Comparison of ENCODE assay signal across 2 cellular contexts in the genomic region with DNA sequence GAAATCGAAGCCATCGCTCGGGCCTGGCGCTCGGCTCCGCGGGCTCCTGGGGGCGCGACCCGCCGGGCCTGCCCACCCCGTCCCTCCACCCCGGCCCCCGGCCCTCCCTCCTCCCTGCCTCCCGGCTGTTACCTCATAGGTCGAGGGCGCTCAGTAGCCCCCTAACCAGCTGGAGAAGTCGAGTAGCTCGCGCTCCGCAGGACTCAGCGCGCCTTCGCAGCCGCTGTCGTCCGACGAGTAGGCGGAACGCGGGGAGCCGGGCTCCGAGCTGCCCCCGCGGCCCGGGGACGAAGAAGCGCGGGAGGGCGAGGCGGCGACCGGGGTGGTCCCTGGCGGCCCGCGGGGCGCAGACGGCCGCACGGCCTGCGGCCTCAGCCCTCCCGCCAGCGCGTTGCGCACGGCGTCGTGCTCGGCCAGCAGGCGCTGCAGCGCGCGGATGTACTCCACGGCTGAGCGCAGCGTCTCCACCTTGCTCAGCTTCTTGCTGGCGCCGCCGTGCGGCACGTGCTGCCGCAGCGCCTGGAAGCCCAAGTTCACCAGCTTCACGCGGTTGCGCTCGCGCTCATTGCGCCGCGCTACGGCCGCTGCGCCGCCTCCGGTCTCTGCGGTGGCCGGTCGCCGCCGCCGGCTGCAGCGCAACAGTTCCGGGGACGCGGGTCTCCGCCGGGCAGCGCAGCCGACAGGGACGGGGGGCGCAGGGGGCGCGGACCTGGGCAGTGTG.
TF ChIP-seq lines count a peak whose summit lies in the region.

No MANE protein-coding gene starts in this region.

TF ChIP-seq in WTC11, 78 proteins besides CTCF, POLR2A, EP300 and RAD21 (continues in another document):
- peak; percentile 97 for TF ChIP-seq MYBL2 (CRISPR knock-in tag; IDR thresholded peaks at IDR 0.05)
- no peak for TF ChIP-seq OVOL2 (CRISPR knock-in tag; IDR thresholded peaks at IDR 0.05; ENCODE audit: borderline replicate concordance)
- TF ChIP-seq ZNF317 (CRISPR knock-in tag; IDR thresholded peaks at IDR 0.05; ENCODE audit: borderline replicate concordance, low read depth): peak; percentile 78
- TF ChIP-seq ZNF416 (CRISPR knock-in tag; IDR thresholded peaks at IDR 0.05): no peak
- TF ChIP-seq, protein P1, sequence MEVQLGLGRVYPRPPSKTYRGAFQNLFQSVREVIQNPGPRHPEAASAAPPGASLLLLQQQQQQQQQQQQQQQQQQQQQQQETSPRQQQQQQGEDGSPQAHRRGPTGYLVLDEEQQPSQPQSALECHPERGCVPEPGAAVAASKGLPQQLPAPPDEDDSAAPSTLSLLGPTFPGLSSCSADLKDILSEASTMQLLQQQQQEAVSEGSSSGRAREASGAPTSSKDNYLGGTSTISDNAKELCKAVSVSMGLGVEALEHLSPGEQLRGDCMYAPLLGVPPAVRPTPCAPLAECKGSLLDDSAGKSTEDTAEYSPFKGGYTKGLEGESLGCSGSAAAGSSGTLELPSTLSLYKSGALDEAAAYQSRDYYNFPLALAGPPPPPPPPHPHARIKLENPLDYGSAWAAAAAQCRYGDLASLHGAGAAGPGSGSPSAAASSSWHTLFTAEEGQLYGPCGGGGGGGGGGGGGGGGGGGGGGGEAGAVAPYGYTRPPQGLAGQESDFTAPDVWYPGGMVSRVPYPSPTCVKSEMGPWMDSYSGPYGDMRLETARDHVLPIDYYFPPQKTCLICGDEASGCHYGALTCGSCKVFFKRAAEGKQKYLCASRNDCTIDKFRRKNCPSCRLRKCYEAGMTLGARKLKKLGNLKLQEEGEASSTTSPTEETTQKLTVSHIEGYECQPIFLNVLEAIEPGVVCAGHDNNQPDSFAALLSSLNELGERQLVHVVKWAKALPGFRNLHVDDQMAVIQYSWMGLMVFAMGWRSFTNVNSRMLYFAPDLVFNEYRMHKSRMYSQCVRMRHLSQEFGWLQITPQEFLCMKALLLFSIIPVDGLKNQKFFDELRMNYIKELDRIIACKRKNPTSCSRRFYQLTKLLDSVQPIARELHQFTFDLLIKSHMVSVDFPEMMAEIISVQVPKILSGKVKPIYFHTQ (CRISPR knock-in tag; IDR thresholded peaks at IDR 0.05): no peak
- peak; percentile 89 for TF ChIP-seq ZNF121 (CRISPR knock-in tag; IDR thresholded peaks at IDR 0.05)
- TF ChIP-seq, protein P2, sequence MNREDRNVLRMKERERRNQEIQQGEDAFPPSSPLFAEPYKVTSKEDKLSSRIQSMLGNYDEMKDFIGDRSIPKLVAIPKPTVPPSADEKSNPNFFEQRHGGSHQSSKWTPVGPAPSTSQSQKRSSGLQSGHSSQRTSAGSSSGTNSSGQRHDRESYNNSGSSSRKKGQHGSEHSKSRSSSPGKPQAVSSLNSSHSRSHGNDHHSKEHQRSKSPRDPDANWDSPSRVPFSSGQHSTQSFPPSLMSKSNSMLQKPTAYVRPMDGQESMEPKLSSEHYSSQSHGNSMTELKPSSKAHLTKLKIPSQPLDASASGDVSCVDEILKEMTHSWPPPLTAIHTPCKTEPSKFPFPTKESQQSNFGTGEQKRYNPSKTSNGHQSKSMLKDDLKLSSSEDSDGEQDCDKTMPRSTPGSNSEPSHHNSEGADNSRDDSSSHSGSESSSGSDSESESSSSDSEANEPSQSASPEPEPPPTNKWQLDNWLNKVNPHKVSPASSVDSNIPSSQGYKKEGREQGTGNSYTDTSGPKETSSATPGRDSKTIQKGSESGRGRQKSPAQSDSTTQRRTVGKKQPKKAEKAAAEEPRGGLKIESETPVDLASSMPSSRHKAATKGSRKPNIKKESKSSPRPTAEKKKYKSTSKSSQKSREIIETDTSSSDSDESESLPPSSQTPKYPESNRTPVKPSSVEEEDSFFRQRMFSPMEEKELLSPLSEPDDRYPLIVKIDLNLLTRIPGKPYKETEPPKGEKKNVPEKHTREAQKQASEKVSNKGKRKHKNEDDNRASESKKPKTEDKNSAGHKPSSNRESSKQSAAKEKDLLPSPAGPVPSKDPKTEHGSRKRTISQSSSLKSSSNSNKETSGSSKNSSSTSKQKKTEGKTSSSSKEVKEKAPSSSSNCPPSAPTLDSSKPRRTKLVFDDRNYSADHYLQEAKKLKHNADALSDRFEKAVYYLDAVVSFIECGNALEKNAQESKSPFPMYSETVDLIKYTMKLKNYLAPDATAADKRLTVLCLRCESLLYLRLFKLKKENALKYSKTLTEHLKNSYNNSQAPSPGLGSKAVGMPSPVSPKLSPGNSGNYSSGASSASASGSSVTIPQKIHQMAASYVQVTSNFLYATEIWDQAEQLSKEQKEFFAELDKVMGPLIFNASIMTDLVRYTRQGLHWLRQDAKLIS (CRISPR knock-in tag; IDR thresholded peaks at IDR 0.05; ENCODE audit: borderline replicate concordance): peak; percentile 93; the same call in 1 of the 2 replicates
- TF ChIP-seq SP1 (CRISPR knock-in tag; conservative IDR thresholded peaks at IDR 0.05): peak; percentile 82
- TF ChIP-seq SOX15 (CRISPR knock-in tag; IDR thresholded peaks at IDR 0.05): no peak
- TF ChIP-seq, protein P3, sequence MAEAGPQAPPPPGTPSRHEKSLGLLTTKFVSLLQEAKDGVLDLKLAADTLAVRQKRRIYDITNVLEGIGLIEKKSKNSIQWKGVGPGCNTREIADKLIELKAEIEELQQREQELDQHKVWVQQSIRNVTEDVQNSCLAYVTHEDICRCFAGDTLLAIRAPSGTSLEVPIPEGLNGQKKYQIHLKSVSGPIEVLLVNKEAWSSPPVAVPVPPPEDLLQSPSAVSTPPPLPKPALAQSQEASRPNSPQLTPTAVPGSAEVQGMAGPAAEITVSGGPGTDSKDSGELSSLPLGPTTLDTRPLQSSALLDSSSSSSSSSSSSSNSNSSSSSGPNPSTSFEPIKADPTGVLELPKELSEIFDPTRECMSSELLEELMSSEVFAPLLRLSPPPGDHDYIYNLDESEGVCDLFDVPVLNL (CRISPR knock-in tag; IDR thresholded peaks at IDR 0.05; ENCODE audit: borderline replicate concordance, low read depth): peak; percentile 97
- peak; percentile 96 for TF ChIP-seq IRF2 (CRISPR knock-in tag; IDR thresholded peaks at IDR 0.05; ENCODE audit: borderline replicate concordance, low read depth)
- TF ChIP-seq, protein P4, sequence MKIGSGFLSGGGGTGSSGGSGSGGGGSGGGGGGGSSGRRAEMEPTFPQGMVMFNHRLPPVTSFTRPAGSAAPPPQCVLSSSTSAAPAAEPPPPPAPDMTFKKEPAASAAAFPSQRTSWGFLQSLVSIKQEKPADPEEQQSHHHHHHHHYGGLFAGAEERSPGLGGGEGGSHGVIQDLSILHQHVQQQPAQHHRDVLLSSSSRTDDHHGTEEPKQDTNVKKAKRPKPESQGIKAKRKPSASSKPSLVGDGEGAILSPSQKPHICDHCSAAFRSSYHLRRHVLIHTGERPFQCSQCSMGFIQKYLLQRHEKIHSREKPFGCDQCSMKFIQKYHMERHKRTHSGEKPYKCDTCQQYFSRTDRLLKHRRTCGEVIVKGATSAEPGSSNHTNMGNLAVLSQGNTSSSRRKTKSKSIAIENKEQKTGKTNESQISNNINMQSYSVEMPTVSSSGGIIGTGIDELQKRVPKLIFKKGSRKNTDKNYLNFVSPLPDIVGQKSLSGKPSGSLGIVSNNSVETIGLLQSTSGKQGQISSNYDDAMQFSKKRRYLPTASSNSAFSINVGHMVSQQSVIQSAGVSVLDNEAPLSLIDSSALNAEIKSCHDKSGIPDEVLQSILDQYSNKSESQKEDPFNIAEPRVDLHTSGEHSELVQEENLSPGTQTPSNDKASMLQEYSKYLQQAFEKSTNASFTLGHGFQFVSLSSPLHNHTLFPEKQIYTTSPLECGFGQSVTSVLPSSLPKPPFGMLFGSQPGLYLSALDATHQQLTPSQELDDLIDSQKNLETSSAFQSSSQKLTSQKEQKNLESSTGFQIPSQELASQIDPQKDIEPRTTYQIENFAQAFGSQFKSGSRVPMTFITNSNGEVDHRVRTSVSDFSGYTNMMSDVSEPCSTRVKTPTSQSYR (CRISPR knock-in tag; IDR thresholded peaks at IDR 0.05): peak; percentile 98
- peak; percentile 100 for TF ChIP-seq TP53 (CRISPR knock-in tag; IDR thresholded peaks at IDR 0.05)
- TF ChIP-seq GRHL2 (CRISPR knock-in tag; IDR thresholded peaks at IDR 0.05; ENCODE audit: insufficient replicate concordance, severe bottlenecking): no peak

TF ChIP-seq in H1, 55 proteins besides CTCF, POLR2A, EP300 and RAD21 (continues in another document):
- TF ChIP-seq GTF2F1 (IDR thresholded peaks at IDR 0.05; ENCODE audit: borderline replicate concordance, low read depth, low read length) (peak; percentile 65), ASH2L (IDR thresholded peaks at IDR 0.05; ENCODE audit: low read length) (no peak), TAF7 (optimal IDR thresholded peaks at IDR 0.05; ENCODE audit: borderline replicate concordance, low read depth, low read length) (no peak), SUZ12 (IDR thresholded peaks at IDR 0.05; ENCODE audit: low read length) (peak; percentile 59), EZH2 (IDR thresholded peaks at IDR 0.05; ENCODE audit: low read depth, low read length, severe bottlenecking) (peak; percentile 25), PHF8 (conservative IDR thresholded peaks at IDR 0.05; ENCODE audit: low read depth, low read length) (no peak), FOSL1 (IDR thresholded peaks at IDR 0.05; ENCODE audit: insufficient read depth, low read depth, low read length) (no peak), POLR2AphosphoS5 (IDR thresholded peaks at IDR 0.05; ENCODE audit: low read depth, low read length) (no peak), KDM5A (IDR thresholded peaks at IDR 0.05; ENCODE audit: low read length) (no peak), KDM4A (IDR thresholded peaks at IDR 0.05; ENCODE audit: low read depth, low read length, severe bottlenecking) (peak; percentile 65), SIN3A (conservative IDR thresholded peaks at IDR 0.05 in 1 of 2, IDR thresholded peaks at IDR 0.05 in 1 of 2; ENCODE audit: low read depth in 1 of 2, low read length in 2 of 2) (no peak), SAP30 (IDR thresholded peaks at IDR 0.05; ENCODE audit: insufficient read depth, insufficient replicate concordance, low read length) (no peak), CBX8 (IDR thresholded peaks at IDR 0.05; ENCODE audit: borderline replicate concordance, low read depth, low read length) (no peak), TEAD4 (IDR thresholded peaks at IDR 0.05; ENCODE audit: low read depth, low read length) (peak; percentile 50; the same call in 1 of the 2 replicates), HDAC2 (IDR thresholded peaks at IDR 0.05; ENCODE audit: borderline replicate concordance in 1 of 2, low read depth in 2 of 2, low read length in 2 of 2) (peak in 1 of 2 experiments; percentile 74; a peak in 1 of 4 replicates), SP4 (IDR thresholded peaks at IDR 0.05; ENCODE audit: low read length) (no peak), NANOG (IDR thresholded peaks at IDR 0.05; ENCODE audit: insufficient read depth, low read depth, low read length, poor library complexity, severe bottlenecking) (no peak), POU5F1 (IDR thresholded peaks at IDR 0.05; ENCODE audit: low read depth, low read length) (no peak), RXRA (IDR thresholded peaks at IDR 0.05; ENCODE audit: insufficient read depth, low read depth, low read length) (no peak), JUN (IDR thresholded peaks at IDR 0.05; ENCODE audit: low read depth, low read length) (no peak), SIRT6 (IDR thresholded peaks at IDR 0.05; ENCODE audit: low read length) (no peak), TAF1 (IDR thresholded peaks at IDR 0.05; ENCODE audit: low read depth, low read length) (no peak), BCL11A (IDR thresholded peaks at IDR 0.05; ENCODE audit: low read depth in 2 of 2, low read length in 2 of 2) (no peak), CTBP2 (IDR thresholded peaks at IDR 0.05; ENCODE audit: borderline replicate concordance, insufficient read depth, insufficient read length, low read length) (no peak), CBX5 (IDR thresholded peaks at IDR 0.05; ENCODE audit: low read depth, low read length) (no peak), CHD2 (IDR thresholded peaks at IDR 0.05; ENCODE audit: low read length) (no peak), BACH1 (IDR thresholded peaks at IDR 0.05; ENCODE audit: low read length) (peak; percentile 53), RBBP5 (IDR thresholded peaks at IDR 0.05; ENCODE audit: borderline replicate concordance, low read depth, low read length) (peak; percentile 53; the same call in 1 of the 2 replicates), EGR1 (IDR thresholded peaks at IDR 0.05; ENCODE audit: borderline replicate concordance, low read depth, low read length) (no peak), BRCA1 (IDR thresholded peaks at IDR 0.05; ENCODE audit: low read depth, low read length) (no peak), SRF (IDR thresholded peaks at IDR 0.05; ENCODE audit: low read depth, low read length) (no peak), HDAC6 (IDR thresholded peaks at IDR 0.05; ENCODE audit: low read depth, low read length) (no peak), SIX5 (IDR thresholded peaks at IDR 0.05; ENCODE audit: low read depth, low read length) (no peak), CEBPB (IDR thresholded peaks at IDR 0.05; ENCODE audit: low read depth, low read length) (no peak), NRF1 (IDR thresholded peaks at IDR 0.05; ENCODE audit: low read depth, low read length) (no peak), RFX5 (IDR thresholded peaks at IDR 0.05; ENCODE audit: borderline replicate concordance, low read depth, low read length) (no peak), TBP (IDR thresholded peaks at IDR 0.05; ENCODE audit: low read depth, low read length) (no peak), TCF12 (IDR thresholded peaks at IDR 0.05; ENCODE audit: low read depth, low read length) (peak; percentile 77; the same call in 1 of the 2 replicates), MAFK (IDR thresholded peaks at IDR 0.05; ENCODE audit: low read depth, low read length) (no peak), CHD1 (IDR thresholded peaks at IDR 0.05; ENCODE audit: low read depth, low read length) (no peak), ZNF274 (IDR thresholded peaks at IDR 0.05; ENCODE audit: borderline replicate concordance, extremely low read depth, low read length) (no peak), SP2 (IDR thresholded peaks at IDR 0.05; ENCODE audit: low read length) (no peak), GABPA (IDR thresholded peaks at IDR 0.05; ENCODE audit: borderline replicate concordance, insufficient read depth, low read length) (peak; percentile 70; the same call in 1 of the 2 replicates), KDM1A (IDR thresholded peaks at IDR 0.05; ENCODE audit: borderline replicate concordance, low read length) (no peak)
- TF ChIP-seq, protein P5, sequence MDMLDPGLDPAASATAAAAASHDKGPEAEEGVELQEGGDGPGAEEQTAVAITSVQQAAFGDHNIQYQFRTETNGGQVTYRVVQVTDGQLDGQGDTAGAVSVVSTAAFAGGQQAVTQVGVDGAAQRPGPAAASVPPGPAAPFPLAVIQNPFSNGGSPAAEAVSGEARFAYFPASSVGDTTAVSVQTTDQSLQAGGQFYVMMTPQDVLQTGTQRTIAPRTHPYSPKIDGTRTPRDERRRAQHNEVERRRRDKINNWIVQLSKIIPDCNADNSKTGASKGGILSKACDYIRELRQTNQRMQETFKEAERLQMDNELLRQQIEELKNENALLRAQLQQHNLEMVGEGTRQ (IDR thresholded peaks at IDR 0.05; ENCODE audit: low read length): 0 out of 2 replicates have a peak, but pooled peaks have one; percentile 16
- TF ChIP-seq, protein P6, sequence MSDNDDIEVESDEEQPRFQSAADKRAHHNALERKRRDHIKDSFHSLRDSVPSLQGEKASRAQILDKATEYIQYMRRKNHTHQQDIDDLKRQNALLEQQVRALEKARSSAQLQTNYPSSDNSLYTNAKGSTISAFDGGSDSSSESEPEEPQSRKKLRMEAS (IDR thresholded peaks at IDR 0.05): peak; percentile 100
- TF ChIP-seq, protein P7, sequence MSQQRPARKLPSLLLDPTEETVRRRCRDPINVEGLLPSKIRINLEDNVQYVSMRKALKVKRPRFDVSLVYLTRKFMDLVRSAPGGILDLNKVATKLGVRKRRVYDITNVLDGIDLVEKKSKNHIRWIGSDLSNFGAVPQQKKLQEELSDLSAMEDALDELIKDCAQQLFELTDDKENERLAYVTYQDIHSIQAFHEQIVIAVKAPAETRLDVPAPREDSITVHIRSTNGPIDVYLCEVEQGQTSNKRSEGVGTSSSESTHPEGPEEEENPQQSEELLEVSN (IDR thresholded peaks at IDR 0.05): peak; percentile 98
